In the genomic region with DNA sequence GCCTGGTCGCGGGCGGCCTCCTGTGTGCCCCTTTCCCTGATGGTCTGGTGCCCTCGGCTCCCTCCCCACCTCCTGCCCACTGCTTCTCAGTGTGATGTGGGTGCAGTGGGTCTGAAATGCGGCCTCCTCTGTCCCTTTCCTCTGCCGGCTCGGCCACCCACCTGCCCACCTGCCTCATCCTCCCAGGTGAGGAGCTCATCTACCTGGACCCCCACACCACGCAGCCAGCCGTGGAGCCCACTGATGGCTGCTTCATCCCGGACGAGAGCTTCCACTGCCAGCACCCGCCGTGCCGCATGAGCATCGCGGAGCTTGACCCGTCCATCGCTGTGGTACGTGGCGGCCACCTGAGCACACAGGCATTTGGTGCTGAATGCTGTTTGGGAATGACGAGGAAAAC, we compare ENCODE assay signal across 1 cellular context.
A peak's percentile ranks its signal among the peaks of the same experiment; 100 is the strongest.
TF ChIP-seq lines count a peak whose summit lies in the region.

No MANE protein-coding gene starts in this region.

TF ChIP-seq in K562, 482 proteins besides CTCF, POLR2A, EP300 and RAD21:
- TF ChIP-seq MCM7 (IDR thresholded peaks at IDR 0.05) (no peak), POLR2G (IDR thresholded peaks at IDR 0.05; ENCODE audit: low read depth, low read length) (peak; percentile 32; the same call in 1 of the 2 replicates), CHD4 (IDR thresholded peaks at IDR 0.05; ENCODE audit: insufficient read depth, insufficient replicate concordance, low read depth, low read length, poor library complexity, severe bottlenecking) (no peak)
- TF ChIP-seq, protein P1, sequence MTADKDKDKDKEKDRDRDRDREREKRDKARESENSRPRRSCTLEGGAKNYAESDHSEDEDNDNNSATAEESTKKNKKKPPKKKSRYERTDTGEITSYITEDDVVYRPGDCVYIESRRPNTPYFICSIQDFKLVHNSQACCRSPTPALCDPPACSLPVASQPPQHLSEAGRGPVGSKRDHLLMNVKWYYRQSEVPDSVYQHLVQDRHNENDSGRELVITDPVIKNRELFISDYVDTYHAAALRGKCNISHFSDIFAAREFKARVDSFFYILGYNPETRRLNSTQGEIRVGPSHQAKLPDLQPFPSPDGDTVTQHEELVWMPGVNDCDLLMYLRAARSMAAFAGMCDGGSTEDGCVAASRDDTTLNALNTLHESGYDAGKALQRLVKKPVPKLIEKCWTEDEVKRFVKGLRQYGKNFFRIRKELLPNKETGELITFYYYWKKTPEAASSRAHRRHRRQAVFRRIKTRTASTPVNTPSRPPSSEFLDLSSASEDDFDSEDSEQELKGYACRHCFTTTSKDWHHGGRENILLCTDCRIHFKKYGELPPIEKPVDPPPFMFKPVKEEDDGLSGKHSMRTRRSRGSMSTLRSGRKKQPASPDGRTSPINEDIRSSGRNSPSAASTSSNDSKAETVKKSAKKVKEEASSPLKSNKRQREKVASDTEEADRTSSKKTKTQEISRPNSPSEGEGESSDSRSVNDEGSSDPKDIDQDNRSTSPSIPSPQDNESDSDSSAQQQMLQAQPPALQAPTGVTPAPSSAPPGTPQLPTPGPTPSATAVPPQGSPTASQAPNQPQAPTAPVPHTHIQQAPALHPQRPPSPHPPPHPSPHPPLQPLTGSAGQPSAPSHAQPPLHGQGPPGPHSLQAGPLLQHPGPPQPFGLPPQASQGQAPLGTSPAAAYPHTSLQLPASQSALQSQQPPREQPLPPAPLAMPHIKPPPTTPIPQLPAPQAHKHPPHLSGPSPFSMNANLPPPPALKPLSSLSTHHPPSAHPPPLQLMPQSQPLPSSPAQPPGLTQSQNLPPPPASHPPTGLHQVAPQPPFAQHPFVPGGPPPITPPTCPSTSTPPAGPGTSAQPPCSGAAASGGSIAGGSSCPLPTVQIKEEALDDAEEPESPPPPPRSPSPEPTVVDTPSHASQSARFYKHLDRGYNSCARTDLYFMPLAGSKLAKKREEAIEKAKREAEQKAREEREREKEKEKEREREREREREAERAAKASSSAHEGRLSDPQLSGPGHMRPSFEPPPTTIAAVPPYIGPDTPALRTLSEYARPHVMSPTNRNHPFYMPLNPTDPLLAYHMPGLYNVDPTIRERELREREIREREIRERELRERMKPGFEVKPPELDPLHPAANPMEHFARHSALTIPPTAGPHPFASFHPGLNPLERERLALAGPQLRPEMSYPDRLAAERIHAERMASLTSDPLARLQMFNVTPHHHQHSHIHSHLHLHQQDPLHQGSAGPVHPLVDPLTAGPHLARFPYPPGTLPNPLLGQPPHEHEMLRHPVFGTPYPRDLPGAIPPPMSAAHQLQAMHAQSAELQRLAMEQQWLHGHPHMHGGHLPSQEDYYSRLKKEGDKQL (CRISPR knock-in tag; IDR thresholded peaks at IDR 0.05; ENCODE audit: borderline replicate concordance), result no peak
TF ChIP-seq in K562: peak in this region for 1.
